ENCODE assay signal across 9 cellular contexts in the genomic region with DNA sequence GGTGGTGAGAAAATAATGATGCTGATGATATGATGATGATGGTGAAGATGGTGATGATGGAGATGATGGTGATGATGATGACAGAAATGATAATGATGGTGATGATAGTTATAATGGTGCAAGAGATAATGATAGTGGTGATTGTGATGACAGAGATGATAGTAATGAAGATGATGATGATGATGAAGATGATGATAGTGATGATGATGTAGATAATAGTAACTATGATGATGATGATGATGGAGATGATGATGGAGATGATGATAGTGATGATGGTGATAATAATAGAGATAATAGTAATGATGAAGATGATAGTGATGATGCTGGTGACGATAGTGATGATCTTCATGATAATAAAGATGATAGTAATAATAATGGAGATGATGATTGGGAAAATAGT. TPM values are rescaled to one million over a fixed set of nuclear protein-coding genes. Genes with fewer than 3 reads are reported as not detected.
"Had no signal": no experiment of that assay in that cellular context is flagged by ENCODE, and none has a peak within 500 bp of the region (broad histone marks: within the 10 kb centered on the region; RNA-seq: fewer than 3 reads in every experiment).

No MANE protein-coding gene starts in this region.

- H3K4me3 ChIP-seq: GM23338 had no signal

- H3K9me3 Mint-ChIP-seq: IgD-negative memory B cell had no signal

- FAIRE-seq: H1, H54 had no signal

- H3K4me2 ChIP-seq: GM23338 had no signal

- H3K4me3 Mint-ChIP-seq: GM23338, H9, HFFc6, IgD-negative memory B cell had no signal

- H3K27ac Mint-ChIP-seq: GM23338, H9, HFFc6, IgD-negative memory B cell had no signal

- H3K27ac ChIP-seq: HL-60 had no signal

- DNase-seq: H9, HCEC 1CT, HFFc6, KG1 had no signal

- H2AFZ ChIP-seq: GM23338 had no signal

- H3K4me1 Mint-ChIP-seq: GM23338, IgD-negative memory B cell had no signal

- H3K36me3 Mint-ChIP-seq: IgD-negative memory B cell had no signal

- ATAC-seq: GM23338 had no signal

RNA-seq across cellular contexts. Expression of gene ABCA13, which starts 22.2 kb away (rescaled TPM):
- polyA plus RNA-seq: GM23338, IgD-negative memory B cell had no signal
